Comparison of ENCODE assay signal across 13 cellular contexts in genomic region chr13:103282571-103283450, GRCh38.
A peak's percentile ranks its signal among the peaks of the same experiment; 100 is the strongest.
DNase-seq lines count a peak whose midpoint lies in the region; ATAC-seq, FAIRE-seq and TF ChIP-seq lines count a peak whose summit lies in the region.
"Had no signal": no experiment of that assay in that cellular context is flagged by ENCODE, and none has a peak within 500 bp of the region (broad histone marks: within the 10 kb centered on the region; RNA-seq: fewer than 3 reads in every experiment).

No MANE protein-coding gene starts in this region.

- RAD21 ChIA-PET in GM12878 (lab: Charles Lee; ENCODE audit: unreplicated experiment), result interaction anchor here (1.3 kb wide), 2 partner anchors 8 to 9 kb away, joined by 5 to 6 read pairs; no protein-coding TSS in a partner anchor

- no peaks in the 10 kb centered on the region for H3K9me2 ChIP-seq in OCI-LY7 (ENCODE audit: insufficient read depth, low read length)

- H4K20me1 ChIP-seq in GM12878 (ENCODE audit: control insufficient read depth, insufficient read depth), result no peaks in the 10 kb centered on the region
- no peaks in the 10 kb centered on the region for H4K20me1 ChIP-seq in OCI-LY7 (ENCODE audit: insufficient read depth, low read length)

- TF ChIP-seq CTCF in GM12878 (IDR thresholded peaks at IDR 0.05 in 2 of 3, conservative IDR thresholded peaks at IDR 0.05 in 1 of 3; ENCODE audit: control insufficient read depth in 2 of 3, extremely low read depth in 1 of 3, insufficient read depth in 1 of 3, low read depth in 3 of 3, low read length in 3 of 3) (no peak), mucosa of descending colon (IDR thresholded peaks at IDR 0.05) (no peak), GM20000 (IDR thresholded peaks at IDR 0.05; ENCODE audit: extremely low read depth, missing control alignments) (no peak), OCI-LY7 (conservative IDR thresholded peaks at IDR 0.05; ENCODE audit: low read length) (no peak)

- no peak overlapping the region for H3K4me3 ChIP-seq in GM12878
- H3K4me3 ChIP-seq in mucosa of descending colon, result no peak overlapping the region
- H3K4me3 ChIP-seq in OCI-LY7 (ENCODE audit: low read depth, low read length, poor library complexity, severe bottlenecking), result no peak overlapping the region
- H3K4me3 ChIP-seq: uterus had no signal

- H3K4me2 ChIP-seq in GM12878 (ENCODE audit: control insufficient read depth, insufficient read depth), result peak overlapping the region; percentile 36
- no peak overlapping the region for H3K4me2 ChIP-seq in OCI-LY7 (ENCODE audit: low read length)

- no peak for TF ChIP-seq POLR2A in GM12878 (IDR thresholded peaks at IDR 0.05; ENCODE audit: low read depth, low read length)

- no peak overlapping the region for H3K9ac ChIP-seq in GM12878 (ENCODE audit: control insufficient read depth, insufficient read depth, low read length)

- no peak overlapping the region for H3K27ac ChIP-seq in GM12878 (ENCODE audit: control insufficient read depth, insufficient read depth)
- H3K27ac ChIP-seq in OCI-LY7 (ENCODE audit: low read depth, low read length, poor library complexity, severe bottlenecking), result no peak overlapping the region
- H3K27ac ChIP-seq: uterus had no signal

- SMC1A ChIA-PET in GM12878 (lab: Charles Lee; ENCODE audit: uncharacterized antibody, unreplicated experiment), result interaction anchor here (0.6 to 2.2 kb wide), 10 partner anchors 8 to 854 kb away, joined by 3 to 9 read pairs (median 3); no protein-coding TSS in a partner anchor

- H3K36me3 ChIP-seq in GM12878 (ENCODE audit: control insufficient read depth in 2 of 2, insufficient read depth in 2 of 2, low read length in 1 of 2), result no peaks in the 10 kb centered on the region
- no peaks in the 10 kb centered on the region for H3K36me3 ChIP-seq in mucosa of descending colon (ENCODE audit: low read depth)
- no peaks in the 10 kb centered on the region for H3K36me3 ChIP-seq in OCI-LY7 (ENCODE audit: insufficient read depth, low read length)
- H3K36me3 ChIP-seq: uterus had no signal

- H2AFZ ChIP-seq in GM12878 (ENCODE audit: control insufficient read depth, low read depth, low read length) (peak overlapping the region; percentile 78), OCI-LY7 (ENCODE audit: low read length) (no peak overlapping the region)

- DNase-seq in GM04503 (ENCODE audit: low read depth), result peak; percentile 10
- DNase-seq in GM12878 (ENCODE audit: low read depth, low spot score), result no peak
- DNase-seq in mucosa of descending colon, result no peak
- DNase-seq in GM20000 (ENCODE audit: low spot score), result no peak
- no peak for DNase-seq in NCI-H774 (lab: John Stamatoyannopoulos, UW)
- DNase-seq in OCI-LY7 (ENCODE audit: low spot score), result no peak
- DNase-seq: left cardiac atrium, NCI-H524 treated with DMSO at 0.1 percent for 48 hours, uterus had no signal

- BruUV-seq in GM12878 (replicated peaks; lab: Mats Ljungman, UMichigan) (no TSS peak), OCI-LY7 (replicated peaks; lab: Mats Ljungman, UMichigan) (no TSS peak)

- H3K4me1 ChIP-seq in GM12878 (ENCODE audit: control insufficient read depth, insufficient read depth, low read length), result peaks cover 5% of the 10 kb centered on the region
- no peaks in the 10 kb centered on the region for H3K4me1 ChIP-seq in mucosa of descending colon (ENCODE audit: low read depth)
- H3K4me1 ChIP-seq in OCI-LY7 (ENCODE audit: insufficient read depth, low read length, poor library complexity, severe bottlenecking), result no peaks in the 10 kb centered on the region
- H3K4me1 ChIP-seq: uterus had no signal

- intact Hi-C loops in GM12878 (cut with micrococcal nuclease; ENCODE audit: unreplicated experiment) (loop anchor here (10.0 kb wide), 1 partner anchor 368 kb away; no protein-coding TSS in a partner anchor), mucosa of descending colon (cut with DNase I, micrococcal nuclease) (no loop called here), OCI-LY7 (cut with micrococcal nuclease; ENCODE audit: unreplicated experiment) (no loop called here)

- CTCF ChIA-PET in GM12878 (lab: Yijun Ruan, JAX), result interaction anchor here (0.5 kb wide), 1 partner anchor 15 kb away, joined by 3 read pairs; no protein-coding TSS in a partner anchor
- CTCF ChIA-PET in OCI-LY7 (lab: Charles Lee; ENCODE audit: unreplicated experiment), result no interaction called here

- WGBS in GM12878 (ENCODE audit: insufficient coverage, insufficient replicate concordance, low lambda C conversion rate, missing lambda C conversion rate), result 7% methylated on average over 14 of the region's 14 CpGs

- in situ Hi-C loops in GM12878 (cut with MboI), result no loop called here

- TF ChIP-seq RAD21 in GM12878 (IDR thresholded peaks at IDR 0.05; ENCODE audit: insufficient read depth, low read depth, low read length), result no peak

- peak; percentile 71 for ATAC-seq in HG02678 (IDR thresholded peaks at IDR 0.05; ENCODE audit: unreplicated experiment)
- ATAC-seq in GM12878, result peak; percentile 62
- peak; percentile 37 for ATAC-seq in mucosa of descending colon
- no peak for ATAC-seq in GM19455 (IDR thresholded peaks at IDR 0.05; ENCODE audit: unreplicated experiment)
- ATAC-seq: activated CD4-positive, CD25-positive, alpha-beta regulatory T cell treated with anti-CD3 and anti-CD28 coated beads, Interleukin-2, amount 50 U/mL, for 24 hours had no signal

- H3K9me3 ChIP-seq in GM12878 (replicated peaks; ENCODE audit: control insufficient read depth, insufficient read depth, low read length), result no peaks in the 10 kb centered on the region; the same call in 2 of the 3 replicates
- no peaks in the 10 kb centered on the region for H3K9me3 ChIP-seq in mucosa of descending colon
- H3K9me3 ChIP-seq in OCI-LY7 (ENCODE audit: low read length), result no peaks in the 10 kb centered on the region
- H3K9me3 ChIP-seq: uterus had no signal

- H3K79me2 ChIP-seq in GM12878 (ENCODE audit: control insufficient read depth, insufficient read depth, low read length) (no peaks in the 10 kb centered on the region), OCI-LY7 (ENCODE audit: insufficient read depth, low read depth, low read length) (no peaks in the 10 kb centered on the region)

- POLR2A ChIA-PET in GM12878 (lab: Charles Lee) (interaction anchor here (1.7 kb wide), 1 partner anchor 8 kb away, joined by 8 read pairs; no protein-coding TSS in a partner anchor), OCI-LY7 (lab: Charles Lee) (no interaction called here)

- 0 out of 4 replicates have a peak, but pooled peaks of 1 of the 2 experiments have one; percentile 11 for TF ChIP-seq EP300 in GM12878 (IDR thresholded peaks at IDR 0.05; ENCODE audit: borderline replicate concordance in 1 of 2, control insufficient read depth in 1 of 2, low read depth in 2 of 2, low read length in 2 of 2)

- peak; percentile 35 for FAIRE-seq in GM12878 (lab: Jason Lieb, UNC)
- FAIRE-seq: colon had no signal

- no peaks in the 10 kb centered on the region for H3K27me3 ChIP-seq in GM12878 (replicated peaks in 1 of 2; ENCODE audit: control insufficient read depth in 2 of 2, insufficient read depth in 2 of 2, low read length in 1 of 2)
- H3K27me3 ChIP-seq: uterus had no signal

TF ChIP-seq in GM12878, 131 proteins besides CTCF, POLR2A, EP300 and RAD21:
- peak; percentile 37 to 44; a peak in 2 of 4 replicates for TF ChIP-seq IKZF2 (IDR thresholded peaks at IDR 0.05)
- TF ChIP-seq BCL3 (IDR thresholded peaks at IDR 0.05; ENCODE audit: borderline replicate concordance, insufficient read depth, low read depth, low read length, poor library complexity, severe bottlenecking), result no peak
- peak; percentile 39; the same call in 1 of the 2 replicates for TF ChIP-seq ATF7 (IDR thresholded peaks at IDR 0.05; ENCODE audit: low read depth)
- no peak for TF ChIP-seq YY1 (IDR thresholded peaks at IDR 0.05; ENCODE audit: low read depth, low read length)
- 0 out of 2 replicates have a peak, but pooled peaks have one; percentile 7 for TF ChIP-seq ZNF24 (IDR thresholded peaks at IDR 0.05)
- TF ChIP-seq SPI1 (IDR thresholded peaks at IDR 0.05; ENCODE audit: borderline replicate concordance, insufficient read depth, low read depth, low read length), result 0 out of 2 replicates have a peak, but pooled peaks have one; percentile 6
TF ChIP-seq in GM12878: peak in this region for 4.
